In the genomic region with DNA sequence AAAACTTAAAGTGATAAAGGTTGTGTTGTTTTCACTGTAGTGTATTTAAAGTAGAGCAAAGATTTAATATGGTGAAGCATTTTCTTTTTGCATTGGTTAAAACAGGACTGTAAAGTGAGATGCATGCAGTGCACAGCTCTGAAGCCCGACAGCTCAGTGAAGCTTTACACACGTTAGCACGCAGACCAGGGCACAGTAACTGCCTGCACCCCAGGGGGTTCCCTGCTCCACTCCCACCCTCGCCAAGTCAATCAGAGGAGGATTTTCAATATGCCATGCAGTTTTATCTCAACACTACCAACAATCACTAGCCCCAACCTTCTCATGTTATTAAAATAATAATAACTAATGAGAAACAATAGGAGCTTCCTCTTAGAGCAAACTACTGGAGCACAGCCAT, we compare ENCODE assay signal across 1 cellular context.
TF ChIP-seq lines count a peak whose summit lies in the region.

No MANE protein-coding gene starts in this region.

TF ChIP-seq in K562, 482 proteins besides CTCF, POLR2A, EP300 and RAD21:
- TF ChIP-seq NUFIP1 (IDR thresholded peaks at IDR 0.05; ENCODE audit: partially characterized antibody) (no peak), CBX1 (IDR thresholded peaks at IDR 0.05; ENCODE audit: low read depth) (no peak), TRIM25 (IDR thresholded peaks at IDR 0.05; ENCODE audit: borderline replicate concordance) (no peak), HSF4 (CRISPR knock-in tag; IDR thresholded peaks at IDR 0.05; ENCODE audit: borderline replicate concordance) (no peak), PHTF2 (CRISPR knock-in tag; IDR thresholded peaks at IDR 0.05) (no peak), FOXM1 (IDR thresholded peaks at IDR 0.05; ENCODE audit: low read depth) (no peak), FOXM1 (CRISPR knock-in tag; IDR thresholded peaks at IDR 0.05; ENCODE audit: low read depth) (no peak), NRF1 (conservative IDR thresholded peaks at IDR 0.05 in 1 of 2, IDR thresholded peaks at IDR 0.05 in 1 of 2) (no peak), SMAD1 (IDR thresholded peaks at IDR 0.05; ENCODE audit: low read depth, low read length, partially characterized antibody) (no peak), NR4A1 (CRISPR knock-in tag; IDR thresholded peaks at IDR 0.05) (no peak), NR4A1 (tag; IDR thresholded peaks at IDR 0.05) (no peak), CBX8 (IDR thresholded peaks at IDR 0.05; ENCODE audit: borderline replicate concordance, extremely low read depth, low read depth, low read length, poor library complexity, severe bottlenecking) (no peak), MCM7 (IDR thresholded peaks at IDR 0.05) (no peak)
